Comparison of ENCODE assay signal across 19 cellular contexts in the genomic region with DNA sequence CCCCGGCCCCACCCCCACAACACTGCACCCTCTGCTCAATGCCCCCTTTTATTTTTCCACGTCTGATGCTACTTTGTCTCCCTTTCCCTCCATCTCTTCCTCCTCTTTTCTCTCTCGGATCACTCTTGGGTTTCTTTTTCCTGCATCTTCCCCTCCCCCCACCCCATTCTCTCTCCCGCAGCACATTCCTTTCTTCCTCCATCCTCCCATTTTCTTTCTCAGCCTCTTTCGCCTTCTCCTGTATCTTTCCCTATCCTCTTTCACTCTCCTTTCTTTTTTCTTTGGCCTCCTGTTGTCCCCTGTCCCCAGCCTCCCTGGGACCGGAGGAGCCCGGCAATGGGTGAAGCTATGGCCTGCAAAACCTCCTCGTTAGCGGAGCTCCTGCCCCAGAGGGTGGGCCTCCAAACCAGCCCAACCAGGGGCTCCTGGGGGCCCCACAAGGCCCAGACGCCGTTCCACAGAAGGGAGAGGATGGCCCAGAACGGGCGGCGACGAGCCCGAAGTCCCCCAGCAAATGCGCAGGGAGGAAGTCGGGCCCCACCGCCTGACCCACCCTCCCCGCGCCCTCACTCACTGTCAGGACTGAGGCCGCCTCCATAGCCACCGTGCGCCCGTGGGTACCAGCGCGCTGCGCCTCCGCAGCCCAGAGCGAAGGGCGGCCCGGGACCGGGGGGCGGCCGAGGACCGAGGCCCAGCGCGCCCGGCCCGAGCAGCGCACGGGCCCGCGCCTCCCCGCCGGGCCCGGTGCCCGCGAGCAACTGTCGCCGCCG. TPM values are rescaled to one million over a fixed set of nuclear protein-coding genes. Genes with fewer than 3 reads are reported as not detected.
DNase-seq lines count a peak whose midpoint lies in the region; ATAC-seq and TF ChIP-seq lines count a peak whose summit lies in the region.
"Had no signal": no experiment of that assay in that cellular context is flagged by ENCODE, and none has a peak within 500 bp of the region (broad histone marks: within the 10 kb centered on the region; RNA-seq: fewer than 3 reads in every experiment).

No MANE protein-coding gene starts in this region.

- H3K27me3 ChIP-seq in SK-N-SH (ENCODE audit: insufficient read depth): no peaks in the 10 kb centered on the region
- peaks cover 98% of the 10 kb centered on the region for H3K27me3 ChIP-seq in HUES64 (ENCODE audit: insufficient read depth, low read length)
- peaks cover 90% of the 10 kb centered on the region for H3K27me3 ChIP-seq in hepatocyte

- H3K4me1 ChIP-seq in SK-N-SH (ENCODE audit: control insufficient read depth in 1 of 2, insufficient read depth in 2 of 2, low read depth in 1 of 2, low read length in 1 of 2) (peaks cover 0 to 19% of the 10 kb centered on the region in 2 experiments; a peak in 1 of 4 replicates), HUES64 (ENCODE audit: insufficient read depth, low read length) (peaks cover 8% of the 10 kb centered on the region), hepatocyte (ENCODE audit: insufficient read depth) (no peaks in the 10 kb centered on the region)

- no peaks in the 10 kb centered on the region for H3K36me3 Mint-ChIP-seq in osteocyte (ENCODE audit: unreplicated experiment)
- H3K36me3 Mint-ChIP-seq: immature natural killer cell had no signal

- H3K79me2 ChIP-seq in SK-N-SH (ENCODE audit: insufficient read depth): no peaks in the 10 kb centered on the region
- no peaks in the 10 kb centered on the region for H3K79me2 ChIP-seq in hepatocyte

- no peaks in the 10 kb centered on the region for H3K9me3 Mint-ChIP-seq in osteocyte (ENCODE audit: unreplicated experiment)
- H3K9me3 Mint-ChIP-seq: activated T-helper 2 cell treated with anti-CD3 and anti-CD28 coated beads, Interferon-gamma antibody, Interleukin-2, Interleukin-4, amounts not matched to agents 10 μg/mL and 5 μg/mL and 100 μg/mL, durations not matched to agents 14 hours and 24 hours and 36 hours; immature natural killer cell had no signal

- POLR2A ChIA-PET in SK-N-SH (lab: Yijun Ruan, JAX): no interaction called here

- H3K9me2 ChIP-seq in SK-N-SH (no peaks in the 10 kb centered on the region), hepatocyte (replicated peaks; ENCODE audit: insufficient read depth) (no peaks in the 10 kb centered on the region)

- no peaks in the 10 kb centered on the region for H3K9me3 ChIP-seq in SK-N-SH
- no peaks in the 10 kb centered on the region for H3K9me3 ChIP-seq in HUES64 (ENCODE audit: insufficient read depth, low read depth, low read length)
- no peaks in the 10 kb centered on the region for H3K9me3 ChIP-seq in hepatocyte (ENCODE audit: low read depth)
- H3K9me3 ChIP-seq: Peyer's patch, uterus had no signal

- peak overlapping the region; percentile 67 for H3K4me3 Mint-ChIP-seq in osteocyte (ENCODE audit: unreplicated experiment)
- H3K4me3 Mint-ChIP-seq: immature natural killer cell had no signal

- H3K27me3 Mint-ChIP-seq in osteocyte (ENCODE audit: unreplicated experiment): peaks cover 40% of the 10 kb centered on the region

- H3K27ac Mint-ChIP-seq in osteocyte (ENCODE audit: unreplicated experiment): no peak overlapping the region
- H3K27ac Mint-ChIP-seq: activated T-helper 2 cell treated with anti-CD3 and anti-CD28 coated beads, Interferon-gamma antibody, Interleukin-2, Interleukin-4, amounts not matched to agents 10 μg/mL and 5 μg/mL and 100 μg/mL, durations not matched to agents 14 hours and 24 hours and 36 hours; immature natural killer cell had no signal

- no peak overlapping the region for H3K4me2 ChIP-seq in SK-N-SH
- peak overlapping the region; percentile 70 for H3K4me2 ChIP-seq in hepatocyte

- ATAC-seq in SK-N-SH treated with all-trans-retinoic acid at 6 μM for 48 hours (no peak), GM21367 (IDR thresholded peaks at IDR 0.05; ENCODE audit: unreplicated experiment) (no peak)
- ATAC-seq: esophagus mucosa had no signal

- no peaks in the 10 kb centered on the region for H4K20me1 ChIP-seq in SK-N-SH (ENCODE audit: insufficient read depth)
- H4K20me1 ChIP-seq in hepatocyte (ENCODE audit: insufficient read depth, poor library complexity, severe bottlenecking): no peaks in the 10 kb centered on the region

- CTCF ChIA-PET in SK-N-SH (lab: Yijun Ruan, JAX): interaction anchor here (0.7 to 3.1 kb wide), 4 partner anchors 16 to 183 kb away, joined by 3 to 11 read pairs (median 4); no protein-coding TSS in a partner anchor

- DNase-seq in SK-N-SH (peak; percentile 82), hepatocyte (ENCODE audit: low spot score) (no peak), osteocyte (ENCODE audit: extremely low spot score, unreplicated experiment) (no peak), NK-92 (lab: John Stamatoyannopoulos, UW; ENCODE audit: unreplicated experiment) (no peak), RKO (ENCODE audit: low spot score) (no peak)
- DNase-seq: activated CD4-positive, alpha-beta T cell treated with anti-CD3 and anti-CD28 coated beads for 4 hours; GDM1; immature natural killer cell; NCI-H82; Peyer's patch; stimulated activated CD4-positive, alpha-beta T cell treated with anti-CD3 and anti-CD28 coated beads, Interleukin-4, amount 100 ng/mL, for 24 hours; uterus had no signal

- H3K4me3 ChIP-seq in SK-N-SH (ENCODE audit: low read depth in 2 of 2, low read length in 1 of 2): peak overlapping the region in 1 of 2 experiments; percentile 55; a peak in 2 of 4 replicates
- peak overlapping the region; percentile 34 for H3K4me3 ChIP-seq in HUES64 (ENCODE audit: low read length)
- H3K4me3 ChIP-seq in hepatocyte: no peak overlapping the region
- H3K4me3 ChIP-seq: Peyer's patch, uterus had no signal

- WGBS in SK-N-SH (ENCODE audit: low lambda C conversion rate): 6% methylated on average over 19 of the region's 52 CpGs
- 2% methylated on average over 52 of the region's 52 CpGs for WGBS in HUES64
- 5% methylated on average over 33 of the region's 52 CpGs for WGBS in hepatocyte (ENCODE audit: low lambda C conversion rate, missing lambda C conversion rate)

- no peak for TF ChIP-seq EP300 in SK-N-SH (IDR thresholded peaks at IDR 0.05; ENCODE audit: borderline replicate concordance in 1 of 2, low read depth in 1 of 2, low read length in 1 of 2)

- H3F3A ChIP-seq in SK-N-SH (replicated peaks; ENCODE audit: insufficient read depth): no peaks in the 10 kb centered on the region

- peaks cover 10% of the 10 kb centered on the region for H3K4me1 Mint-ChIP-seq in osteocyte (ENCODE audit: unreplicated experiment)
- H3K4me1 Mint-ChIP-seq: immature natural killer cell had no signal

- TF ChIP-seq CTCF in SK-N-SH (IDR thresholded peaks at IDR 0.05) (no peak), hepatocyte (IDR thresholded peaks at IDR 0.05; ENCODE audit: poor library complexity) (no peak), osteocyte (IDR thresholded peaks at IDR 0.05) (no peak)

- TF ChIP-seq RAD21 in SK-N-SH (IDR thresholded peaks at IDR 0.05; ENCODE audit: low read length): no peak

- no peak overlapping the region for H2AFZ ChIP-seq in SK-N-SH (ENCODE audit: low read depth)
- H2AFZ ChIP-seq in hepatocyte: no peak overlapping the region

- H3K9ac ChIP-seq in SK-N-SH (no peak overlapping the region), HUES64 (ENCODE audit: low read depth, low read length) (no peak overlapping the region)

- H3K36me3 ChIP-seq in SK-N-SH (replicated peaks in 1 of 2; ENCODE audit: control insufficient read depth in 1 of 2, insufficient read depth in 2 of 2, low read length in 1 of 2) (no peaks in the 10 kb centered on the region), HUES64 (ENCODE audit: insufficient read depth, low read length) (no peaks in the 10 kb centered on the region), hepatocyte (replicated peaks; ENCODE audit: insufficient read depth, low read depth) (no peaks in the 10 kb centered on the region)
- H3K36me3 ChIP-seq: Peyer's patch, uterus had no signal

- H3K27ac ChIP-seq in SK-N-SH (ENCODE audit: low read depth in 2 of 2, low read length in 1 of 2) (peak overlapping the region in 1 of 2 experiments; percentile 68; a peak in 1 of 4 replicates), HUES64 (ENCODE audit: low read depth, low read length) (no peak overlapping the region), hepatocyte (no peak overlapping the region)
- H3K27ac ChIP-seq: HL-60, Peyer's patch, uterus had no signal

TF ChIP-seq in SK-N-SH treated with all-trans-retinoic acid at 6 μM for 48 hours, 23 proteins besides CTCF, POLR2A, EP300 and RAD21:
- TF ChIP-seq, protein P1, sequence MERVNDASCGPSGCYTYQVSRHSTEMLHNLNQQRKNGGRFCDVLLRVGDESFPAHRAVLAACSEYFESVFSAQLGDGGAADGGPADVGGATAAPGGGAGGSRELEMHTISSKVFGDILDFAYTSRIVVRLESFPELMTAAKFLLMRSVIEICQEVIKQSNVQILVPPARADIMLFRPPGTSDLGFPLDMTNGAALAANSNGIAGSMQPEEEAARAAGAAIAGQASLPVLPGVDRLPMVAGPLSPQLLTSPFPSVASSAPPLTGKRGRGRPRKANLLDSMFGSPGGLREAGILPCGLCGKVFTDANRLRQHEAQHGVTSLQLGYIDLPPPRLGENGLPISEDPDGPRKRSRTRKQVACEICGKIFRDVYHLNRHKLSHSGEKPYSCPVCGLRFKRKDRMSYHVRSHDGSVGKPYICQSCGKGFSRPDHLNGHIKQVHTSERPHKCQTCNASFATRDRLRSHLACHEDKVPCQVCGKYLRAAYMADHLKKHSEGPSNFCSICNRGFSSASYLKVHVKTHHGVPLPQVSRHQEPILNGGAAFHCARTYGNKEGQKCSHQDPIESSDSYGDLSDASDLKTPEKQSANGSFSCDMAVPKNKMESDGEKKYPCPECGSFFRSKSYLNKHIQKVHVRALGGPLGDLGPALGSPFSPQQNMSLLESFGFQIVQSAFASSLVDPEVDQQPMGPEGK (CRISPR knock-in tag; IDR thresholded peaks at IDR 0.05; ENCODE audit: borderline replicate concordance): no peak
- TF ChIP-seq GLIS3 (CRISPR knock-in tag; IDR thresholded peaks at IDR 0.05): no peak
- TF ChIP-seq ARNTL (CRISPR knock-in tag; IDR thresholded peaks at IDR 0.05; ENCODE audit: borderline replicate concordance, low read depth): no peak
- no peak for TF ChIP-seq ISL1 (CRISPR knock-in tag; IDR thresholded peaks at IDR 0.05)
- TF ChIP-seq RARB (CRISPR knock-in tag; IDR thresholded peaks at IDR 0.05): no peak
- TF ChIP-seq PPARA (CRISPR knock-in tag; IDR thresholded peaks at IDR 0.05; ENCODE audit: borderline replicate concordance): no peak
- no peak for TF ChIP-seq TCF4 (CRISPR knock-in tag; IDR thresholded peaks at IDR 0.05; ENCODE audit: borderline replicate concordance)

RNA-seq across cellular contexts. Expression of a gene that starts 0.8 kb away (rescaled TPM):
- polyA plus RNA-seq in SK-N-SH (2012; rRNA removed) (0.11 and 0.20 TPM in 2 replicates), hepatocyte (not detected in 2 replicates)
- polyA plus RNA-seq in SK-N-SH (2012; cell fraction: cytosol; rRNA removed): 0.12 and 0.24 TPM in 2 replicates
- polyA plus RNA-seq in SK-N-SH (2012; cell fraction: nucleus; rRNA removed): 0.07 and 0.11 TPM in 2 replicates
- 0.25 TPM for polyA plus RNA-seq in HUES64 (2013, experiment 1 of 2)
- polyA plus RNA-seq in HUES64 (2013, experiment 2 of 2): 0.13 TPM
- total RNA-seq in hepatocyte (not detected in 2 replicates), osteocyte (3.2 and 3.5 TPM in 2 replicates)
- total RNA-seq: activated T-helper 2 cell treated with anti-CD3 and anti-CD28 coated beads, Interferon-gamma antibody, Interleukin-2, Interleukin-4, amounts not matched to agents 10 μg/mL and 5 μg/mL and 100 μg/mL, durations not matched to agents 14 hours and 24 hours and 36 hours; esophagus mucosa; myocyte; Peyer's patch had no signal
- polyA plus RNA-seq: immature natural killer cell had no signal
